9 cellular contexts compared by ENCODE assay signal in genomic region chr3:46208167-46208704, GRCh38. TPM values are rescaled to one million over a fixed set of nuclear protein-coding genes. Genes with fewer than 3 reads are reported as not detected.
DNase-seq lines count a peak whose midpoint lies in the region; ATAC-seq and TF ChIP-seq lines count a peak whose summit lies in the region.
"Had no signal": no experiment of that assay in that cellular context is flagged by ENCODE, and none has a peak within 500 bp of the region (broad histone marks: within the 10 kb centered on the region; RNA-seq: fewer than 3 reads in every experiment).

Gene CCR1 (minus strand): TSS chr3:46208313. CDS start chr3:46204313, 4,000 bp downstream.

- POLR2A ChIA-PET in activated CD4-positive, alpha-beta memory T cell treated with anti-CD3 and anti-CD28 coated beads, Interleukin-2, amount 10 ng/mL, durations not matched to agents 7 days and 5 days (lab: Charles Lee) = interaction anchor here (0.8 to 4.8 kb wide), 21 partner anchors 9 to 212 kb away, joined by 3 to 101 read pairs (median 5); partner anchors contain the start of genes CCR2, CCR5 and FYCO1

- H3K4me3 ChIP-seq in AG09309 (ENCODE audit: control insufficient read depth, low read depth, low read length) (no peak within 1 kb of the TSS), fibroblast of the aortic adventitia (ENCODE audit: low read depth, low read length) (no peak within 1 kb of the TSS), osteoblast (ENCODE audit: insufficient read depth, low read length) (no peak within 1 kb of the TSS)

- H3K9me3 ChIP-seq in osteoblast (ENCODE audit: low read depth, low read length) = no peaks in the 10 kb centered on the region

- peak within 1 kb of the TSS; percentile 75 for H3K27ac Mint-ChIP-seq in activated CD4-positive, alpha-beta memory T cell treated with anti-CD3 and anti-CD28 coated beads, Interleukin-2, amount 10 ng/mL, durations not matched to agents 7 days and 5 days

- peak within 1 kb of the TSS; percentile 2 for H2AFZ ChIP-seq in osteoblast (ENCODE audit: low read length)

- no peaks in the 10 kb centered on the region for H3K9me3 Mint-ChIP-seq in activated CD4-positive, alpha-beta memory T cell treated with anti-CD3 and anti-CD28 coated beads, Interleukin-2, amount 10 ng/mL, durations not matched to agents 7 days and 5 days

- no peaks in the 10 kb centered on the region for H4K20me1 ChIP-seq in osteoblast (ENCODE audit: insufficient read depth, low read length)

- no peaks in the 10 kb centered on the region for H3K36me3 ChIP-seq in osteoblast (ENCODE audit: insufficient read depth, low read length)

- peaks cover 19% of the 10 kb centered on the region for H3K4me1 ChIP-seq in osteoblast (ENCODE audit: insufficient read depth, low read length)

- no peaks in the 10 kb centered on the region for H3K27me3 Mint-ChIP-seq in activated CD4-positive, alpha-beta memory T cell treated with anti-CD3 and anti-CD28 coated beads, Interleukin-2, amount 10 ng/mL, durations not matched to agents 7 days and 5 days

- H3K36me3 Mint-ChIP-seq in activated CD4-positive, alpha-beta memory T cell treated with anti-CD3 and anti-CD28 coated beads, Interleukin-2, amount 10 ng/mL, durations not matched to agents 7 days and 5 days (ENCODE audit: low read depth) = peaks cover 39% of the 10 kb centered on the region

- H3K27ac ChIP-seq in osteoblast (ENCODE audit: low read depth, low read length) = no peak within 1 kb of the TSS

- peak; percentile 35 for ATAC-seq in GM18520 (IDR thresholded peaks at IDR 0.05; ENCODE audit: unreplicated experiment)

- H3K4me2 ChIP-seq in osteoblast (ENCODE audit: insufficient read depth, low read length) = no peak within 1 kb of the TSS

- H3K4me3 Mint-ChIP-seq in activated CD4-positive, alpha-beta memory T cell treated with anti-CD3 and anti-CD28 coated beads, Interleukin-2, amount 10 ng/mL, durations not matched to agents 7 days and 5 days = peak within 1 kb of the TSS; percentile 71

- H3K27me3 ChIP-seq in osteoblast (ENCODE audit: insufficient read depth, low read length) = peaks cover 22% of the 10 kb centered on the region

- TF ChIP-seq CTCF in AG09309 (IDR thresholded peaks at IDR 0.05; ENCODE audit: control insufficient read depth, insufficient read depth, low read depth, low read length, missing control alignments) (peak; percentile 62), fibroblast of the aortic adventitia (IDR thresholded peaks at IDR 0.05; ENCODE audit: insufficient read depth, low read length) (peak; percentile 57), osteoblast (IDR thresholded peaks at IDR 0.05; ENCODE audit: extremely low read depth, low read depth, low read length) (peak; percentile 75)

- H3K4me1 Mint-ChIP-seq in activated CD4-positive, alpha-beta memory T cell treated with anti-CD3 and anti-CD28 coated beads, Interleukin-2, amount 10 ng/mL, durations not matched to agents 7 days and 5 days = peaks cover 54% of the 10 kb centered on the region

- DNase-seq in AG09309 (ENCODE audit: low read depth) (no peak), HT1080 (ENCODE audit: low read depth) (peak; percentile 71), fibroblast of the aortic adventitia (ENCODE audit: low read depth) (peak; percentile 20), osteoblast (ENCODE audit: insufficient read length, low spot score, missing footprints) (no peak), GOT3 (lab: John Stamatoyannopoulos, UW) (no peak), middle frontal gyrus (ENCODE audit: extremely low spot score, low spot score) (no peak)
- peak; percentile 78 for DNase-seq in activated CD4-positive, alpha-beta memory T cell treated with anti-CD3 and anti-CD28 coated beads, Interleukin-2, amount 10 ng/mL, durations not matched to agents 7 days and 5 days

- CTCF ChIA-PET in activated CD4-positive, alpha-beta memory T cell treated with anti-CD3 and anti-CD28 coated beads, Interleukin-2, amount 10 ng/mL, durations not matched to agents 7 days and 5 days (lab: Charles Lee) = interaction anchor here (0.7 to 7.3 kb wide), 27 partner anchors 8 to 270 kb away, joined by 3 to 95 read pairs (median 5); partner anchors contain the start of genes CCR2, CCR5 and CXCR6

- H3K79me2 ChIP-seq in osteoblast (ENCODE audit: insufficient read depth, low read length) = no peaks in the 10 kb centered on the region

RNA-seq across cellular contexts. Expression of gene CCR1, which starts in this region (rescaled TPM):
- 0.19 and 0.27 TPM in 2 replicates for total RNA-seq in HT1080 (2014; rRNA removed; shearing (Covaris generic))
- polyA plus RNA-seq in HT1080 (2015; cell fraction: cytosol; rRNA removed) = 0.27 and 0.42 TPM in 2 replicates
- 0.90 and 0.95 TPM in 2 replicates for polyA plus RNA-seq in HT1080 (2015; cell fraction: nucleus; rRNA removed)
- 10 to 100 TPM; 20.0 to 20.7 TPM for total RNA-seq in activated CD4-positive, alpha-beta memory T cell treated with anti-CD3 and anti-CD28 coated beads, Interleukin-2, amount 10 ng/mL, durations not matched to agents 7 days and 5 days
- total RNA-seq in fibroblast of the aortic adventitia (ENCODE audit: low replicate concordance) = 0.08 and 0.90 TPM in 2 replicates
- total RNA-seq in osteoblast = 0.59 and 1.1 TPM in 2 replicates
- polyA plus RNA-seq: neural cell had no signal

Comparison
In these comparisons a context has a peak if more than half of its experiments do, and no peak if none do; other contexts are left out.
1. RNA of gene CCR1 (total RNA-seq): 20.0 to 20.7 TPM in activated CD4-positive, alpha-beta memory T cell treated with anti-CD3 and anti-CD28 coated beads, Interleukin-2, amount 10 ng/mL, durations not matched to agents 7 days and 5 days; 0.59 to 1.1 TPM in osteoblast, 0.08 to 0.90 TPM in fibroblast of the aortic adventitia and 0.19 to 0.27 TPM in HT1080; every median in the first group is over 10 times any median in the second.
2. Peak in DNase-seq in HT1080; RNA of the gene not detected or under 1 TPM.
3. Peak in DNase-seq in fibroblast of the aortic adventitia; RNA of the gene not detected or under 1 TPM.
4. Peak in every context shown above with its lines, with median percentiles within 50 percentile points of each other: CTCF ChIP-seq.